ENCODE assay signal across 9 cellular contexts in the genomic region with DNA sequence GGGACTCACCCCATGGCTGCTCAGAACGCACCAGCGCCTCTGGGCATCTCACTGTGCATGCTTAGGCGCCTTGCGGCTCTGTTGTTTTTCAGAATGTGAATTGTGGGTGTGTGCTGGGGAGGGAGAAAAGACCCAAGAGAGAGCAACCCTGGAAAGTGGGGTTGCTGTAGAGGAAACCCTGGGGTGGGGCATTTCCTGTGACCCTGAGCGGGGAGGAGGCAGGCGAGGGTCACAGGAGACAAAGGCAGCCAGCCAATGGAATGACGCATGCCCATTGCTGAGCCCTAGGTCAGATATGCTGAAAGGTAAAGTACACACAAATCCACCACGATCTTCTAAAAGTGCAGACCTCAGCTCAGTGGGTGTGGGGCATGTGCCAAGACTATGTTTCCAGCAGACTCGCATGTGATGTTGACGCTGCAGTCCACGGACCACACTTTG. TPM values are rescaled to one million over a fixed set of nuclear protein-coding genes. Genes with fewer than 3 reads are reported as not detected.
"Had no signal": no experiment of that assay in that cellular context is flagged by ENCODE, and none has a peak within 500 bp of the region (broad histone marks: within the 10 kb centered on the region; RNA-seq: fewer than 3 reads in every experiment).

No MANE protein-coding gene starts in this region.

RNA-seq across cellular contexts. Expression of a gene that starts 39.9 kb away (rescaled TPM):
- total RNA-seq: activated CD4-positive, alpha-beta T cell treated with anti-CD3 and anti-CD28 coated beads for 36 hours; activated CD4-positive, alpha-beta T cell treated with anti-CD3 and anti-CD28 coated beads, Interleukin-2, amount 10 ng/mL, durations not matched to agents 24 days and 14 days; activated CD8-positive, alpha-beta memory T cell treated with anti-CD3 and anti-CD28 coated beads for 36 hours; activated CD8-positive, alpha-beta T cell treated with anti-CD3 and anti-CD28 coated beads, Interleukin-2, amount 10 ng/mL, durations not matched to agents 7 days and 5 days; activated naive CD4-positive, alpha-beta T cell treated with anti-CD3 and anti-CD28 coated beads, Interleukin-2, amount 50 U/mL, for 72 hours; activated naive CD8-positive, alpha-beta T cell treated with anti-CD3 and anti-CD28 coated beads, Interleukin-2, amount 10 ng/mL, durations not matched to agents 7 days and 5 days; activated T-cell treated with anti-CD3 and anti-CD28 coated beads, Interleukin-2, amount 50 U/mL, for 72 hours; cardiac muscle cell; foreskin keratinocyte had no signal
